In genomic region chr1:220371324-220371723, GRCh38 we compare ENCODE assay signal across 17 cellular contexts.
DNase-seq lines count a peak whose midpoint lies in the region; ATAC-seq, FAIRE-seq and TF ChIP-seq lines count a peak whose summit lies in the region.
"Had no signal": no experiment of that assay in that cellular context is flagged by ENCODE, and none has a peak within 500 bp of the region (broad histone marks: within the 10 kb centered on the region; RNA-seq: fewer than 3 reads in every experiment).

No MANE protein-coding gene starts in this region.

- ATAC-seq in HG03039 (IDR thresholded peaks at IDR 0.05; ENCODE audit: unreplicated experiment) = no peak
- ATAC-seq: activated CD8-positive, alpha-beta T cell treated with anti-CD3 and anti-CD28 coated beads for 36 hours had no signal

- H3K27me3 ChIP-seq in bronchial epithelial cell (ENCODE audit: control insufficient read depth, insufficient read depth, low read length) = no peaks in the 10 kb centered on the region
- H3K27me3 ChIP-seq in small intestine (ENCODE audit: control insufficient read depth in 2 of 2, insufficient read depth in 2 of 2, low read length in 2 of 2) = no peaks in the 10 kb centered on the region
- H3K27me3 ChIP-seq in tibial artery = no peaks in the 10 kb centered on the region
- H3K27me3 ChIP-seq: ascending aorta, SJSA1, suprapubic skin had no signal

- no peak overlapping the region for H3K4me3 ChIP-seq in LNCaP clone FGC (ENCODE audit: low read depth, low read length)
- no peak overlapping the region for H3K4me3 ChIP-seq in bronchial epithelial cell (ENCODE audit: low read depth, low read length)
- no peak overlapping the region for H3K4me3 ChIP-seq in small intestine (ENCODE audit: low read depth in 1 of 2, low read length in 2 of 2)
- no peak overlapping the region for H3K4me3 ChIP-seq in tibial artery
- H3K4me3 ChIP-seq: ascending aorta, SJSA1, suprapubic skin had no signal

- WGBS in small intestine, 3 donors = 65 to 82% (median 67%) methylated on average over 4 of the region's 4 CpGs

- FAIRE-seq in bronchial epithelial cell (lab: Jason Lieb, UNC) (peak; percentile 23), small intestine (lab: Jason Lieb, UNC) (no peak)
- FAIRE-seq: kidney, TTC549 had no signal

- H3K4me1 ChIP-seq in small intestine (ENCODE audit: control insufficient read depth in 2 of 2, insufficient read depth in 1 of 2, low read depth in 1 of 2, low read length in 1 of 2) (no peaks in the 10 kb centered on the region), tibial artery (no peaks in the 10 kb centered on the region)
- H3K4me1 ChIP-seq: ascending aorta, SJSA1 had no signal

- TF ChIP-seq CTCF in LNCaP clone FGC (IDR thresholded peaks at IDR 0.05; ENCODE audit: control insufficient read depth, extremely low read depth, insufficient read depth) (peak; percentile 34), bronchial epithelial cell (IDR thresholded peaks at IDR 0.05; ENCODE audit: insufficient read depth, low read length, severe bottlenecking) (peak; percentile 41), tibial artery (IDR thresholded peaks at IDR 0.05) (no peak)

- intact Hi-C loops in tibial artery (cut with DNase I; ENCODE audit: low total_unique reads) = no loop called here

- H3K27ac ChIP-seq in small intestine (ENCODE audit: low read depth in 1 of 2, low read length in 1 of 2) (no peak overlapping the region), tibial artery (no peak overlapping the region)
- H3K27ac ChIP-seq: ascending aorta, SJSA1, suprapubic skin had no signal

- H3K36me3 ChIP-seq in bronchial epithelial cell (ENCODE audit: control insufficient read depth, insufficient read depth, low read length) (no peaks in the 10 kb centered on the region), small intestine (ENCODE audit: control insufficient read depth in 2 of 2, insufficient read depth in 2 of 2, low read length in 2 of 2) (no peaks in the 10 kb centered on the region), tibial artery (no peaks in the 10 kb centered on the region)
- H3K36me3 ChIP-seq: ascending aorta, SJSA1, suprapubic skin had no signal

- DNase-seq in NCI-H748 (lab: John Stamatoyannopoulos, UW; ENCODE audit: unreplicated experiment) (peak; percentile 7), NCI-H748 treated with DMSO at 0.1 percent for 48 hours (lab: John Stamatoyannopoulos, UW) (no peak), LNCaP clone FGC (ENCODE audit: low read depth) (no peak), bronchial epithelial cell (ENCODE audit: low read depth) (peak; percentile 30), small intestine (peak; percentile 3), cortex of kidney (lab: John Stamatoyannopoulos, UW) (no peak), tibial artery (no peak)
- DNase-seq: activated CD8-positive, alpha-beta T cell treated with anti-CD3 and anti-CD28 coated beads for 36 hours; activated effector memory CD4-positive, alpha-beta T cell treated with Interleukin-2 at 50 U/mL for 16 hours; kidney; MV-4-11; stimulated activated CD4-positive, alpha-beta T cell treated with anti-CD3 and anti-CD28 coated beads, Interleukin-12 subunit alpha, Interleukin-12 subunit beta, amount 100 ng/mL, for 4 hours had no signal

- no peaks in the 10 kb centered on the region for H3K9me3 ChIP-seq in small intestine (ENCODE audit: control insufficient read depth, low read depth)
- H3K9me3 ChIP-seq in tibial artery = no peaks in the 10 kb centered on the region
- H3K9me3 ChIP-seq: ascending aorta, SJSA1, suprapubic skin had no signal

Comparison
In these comparisons a context has a peak if more than half of its experiments do, and no peak if none do; other contexts are left out.
1. DNase-seq: peak in NCI-H748 (single experiment), bronchial epithelial cell (single experiment) and small intestine (single experiment); none in NCI-H748 treated with DMSO at 0.1 percent for 48 hours (single experiment), LNCaP clone FGC (single experiment), cortex of kidney (single experiment) and tibial artery (0 of 2).
2. CTCF ChIP-seq: peak in LNCaP clone FGC (single experiment) and bronchial epithelial cell (single experiment); none in tibial artery (0 of 2).